In genomic region chr6:119308994-119309657, GRCh38 we compare ENCODE assay signal across 13 cellular contexts. TPM values are rescaled to one million over a fixed set of nuclear protein-coding genes. Genes with fewer than 3 reads are reported as not detected.
A peak's percentile ranks its signal among the peaks of the same experiment; 100 is the strongest.
DNase-seq lines count a peak whose midpoint lies in the region; ATAC-seq and TF ChIP-seq lines count a peak whose summit lies in the region.
"Had no signal": no experiment of that assay in that cellular context is flagged by ENCODE, and none has a peak within 500 bp of the region (broad histone marks: within the 10 kb centered on the region; RNA-seq: fewer than 3 reads in every experiment).

No MANE protein-coding gene starts in this region.

- H3K36me3 ChIP-seq in SK-N-MC (ENCODE audit: insufficient read depth, low read length) (no peaks in the 10 kb centered on the region), kidney epithelial cell (ENCODE audit: control insufficient read depth, insufficient read depth, low read length) (no peaks in the 10 kb centered on the region)

- no peak overlapping the region for H3K56ac ChIP-seq in H9 (ENCODE audit: insufficient read length, low read depth, low read length)

- H3K9me3 Mint-ChIP-seq in H9 = no peaks in the 10 kb centered on the region

- H2BK20ac ChIP-seq in H9 (ENCODE audit: low read depth, low read length, poor library complexity, severe bottlenecking) = no peak overlapping the region

- H2BK12ac ChIP-seq in H9 (ENCODE audit: insufficient read length, low read depth, low read length) = no peak overlapping the region

- no peak overlapping the region for H3K14ac ChIP-seq in H9 (ENCODE audit: insufficient read depth, low read length)

- no peaks in the 10 kb centered on the region for H3K79me2 ChIP-seq in H9 (ENCODE audit: insufficient read depth, low read length)

- H3K23ac ChIP-seq in H9 (ENCODE audit: insufficient read length, low read depth, low read length) = no peak overlapping the region

- no peak overlapping the region for H2BK5ac ChIP-seq in H9 (ENCODE audit: insufficient read length, low read length)

- H3K27me3 ChIP-seq in H9 (ENCODE audit: insufficient read depth, low read length) = no peaks in the 10 kb centered on the region
- no peaks in the 10 kb centered on the region for H3K27me3 ChIP-seq in kidney epithelial cell (ENCODE audit: control insufficient read depth, insufficient read depth, low read length)
- H3K27me3 ChIP-seq: BE2C, esophagus muscularis mucosa had no signal

- no peaks in the 10 kb centered on the region for H3K23me2 ChIP-seq in H9 (ENCODE audit: insufficient read length, low read depth, low read length, poor library complexity, severe bottlenecking)

- H2AFZ ChIP-seq in H9 (ENCODE audit: low read length) = no peak overlapping the region

- no peaks in the 10 kb centered on the region; the same call in 1 of the 2 replicates for H3K4me1 ChIP-seq in H9 (ENCODE audit: insufficient read depth, low read length)

- no peak overlapping the region for H3K18ac ChIP-seq in H9 (ENCODE audit: insufficient read length, low read depth, low read length)

- H2BK15ac ChIP-seq in H9 (ENCODE audit: low read depth, low read length) = no peak overlapping the region

- in situ Hi-C loops in ACHN (cut with HindIII; ENCODE audit: low pct_ligation_motif_present, low pct_unique_long_range_greater_than_20kb, low sequenced_read_pairs) = no loop called here

- no peak overlapping the region for H4K5ac ChIP-seq in H9 (ENCODE audit: insufficient read length, low read depth, low read length)

- H3K9ac ChIP-seq in H9 (ENCODE audit: extremely low read depth, insufficient read length, low read length) = no peak overlapping the region
- no peak overlapping the region for H3K9ac ChIP-seq in SK-N-MC (ENCODE audit: insufficient read length)

- TF ChIP-seq POLR2A in GM18505 (IDR thresholded peaks at IDR 0.05; ENCODE audit: borderline replicate concordance, extremely low read depth, insufficient read depth, insufficient read length) = no peak

- no peaks in the 10 kb centered on the region for H4K20me1 ChIP-seq in H9 (ENCODE audit: control insufficient read depth, insufficient read depth, insufficient read length)

- H3K4me3 ChIP-seq in SK-N-MC (no peak overlapping the region), kidney epithelial cell (ENCODE audit: low read depth, low read length) (no peak overlapping the region)
- H3K4me3 ChIP-seq: esophagus muscularis mucosa had no signal

- no peak for ATAC-seq in GM18505 (IDR thresholded peaks at IDR 0.05; ENCODE audit: unreplicated experiment)
- no peak for ATAC-seq in HG02973 (IDR thresholded peaks at IDR 0.05; ENCODE audit: unreplicated experiment)
- ATAC-seq: left cardiac atrium; stimulated activated naive CD8-positive, alpha-beta T cell treated with anti-CD3 and anti-CD28 coated beads, Interleukin-15, Interleukin-2, amounts not matched to agents 100 U/mL and 50 U/mL, for 24 hours had no signal

- H2AK5ac ChIP-seq in H9 (ENCODE audit: insufficient read length, low read length) = no peak overlapping the region

- no peak overlapping the region for H4K8ac ChIP-seq in H9 (replicated peaks; ENCODE audit: insufficient read length, low read depth, low read length)

- no peak overlapping the region for H3K4me3 Mint-ChIP-seq in H9

- peak; percentile 0 for DNase-seq in ACHN
- DNase-seq in H9 = no peak
- peak; percentile 6 for DNase-seq in SK-N-MC (ENCODE audit: low read depth, low spot score)
- peak; percentile 32 for DNase-seq in kidney epithelial cell (ENCODE audit: low read depth)
- DNase-seq in NCI-H1105 treated with DMSO at 0.1 percent for 48 hours (lab: John Stamatoyannopoulos, UW) = no peak
- DNase-seq in amygdala (lab: John Stamatoyannopoulos, UW) = no peak
- DNase-seq: activated T-cell treated with anti-CD3 and anti-CD28 coated beads, Interleukin-2, amount 50 U/mL, for 48 hours; BE2C; left cardiac atrium; stimulated activated naive CD8-positive, alpha-beta T cell treated with anti-CD3 and anti-CD28 coated beads, Interleukin-15, Interleukin-2, amounts not matched to agents 100 U/mL and 50 U/mL, for 24 hours had no signal

- no peak overlapping the region for H3T11ph ChIP-seq in H9 (ENCODE audit: low read length)

- no peak overlapping the region for H2BK120ac ChIP-seq in H9 (ENCODE audit: low read depth, low read length, poor library complexity, severe bottlenecking)

- H4K91ac ChIP-seq in H9 (ENCODE audit: insufficient read length, low read depth, low read length) = no peak overlapping the region

- WGBS in H9 (ENCODE audit: extremely low coverage, insufficient read length, low lambda C conversion rate) = no CpG with 5 or more reads among the region's 4 CpGs

- no peaks in the 10 kb centered on the region for H3K27me3 Mint-ChIP-seq in H9 (ENCODE audit: low read depth)

- H3K27ac ChIP-seq in H9 (ENCODE audit: insufficient read length, low read depth, low read length) (peak overlapping the region; percentile 11), SK-N-MC (no peak overlapping the region)
- H3K27ac ChIP-seq: esophagus muscularis mucosa had no signal

- H3K27ac Mint-ChIP-seq in H9 = peak overlapping the region in 1 of 3 experiments; percentile 54; a peak in 2 of 7 replicates

- H3K4me2 ChIP-seq in H9 (ENCODE audit: insufficient read depth, insufficient read length, low read length) = no peak overlapping the region

- H3K4ac ChIP-seq in H9 (ENCODE audit: low read depth, low read length) = no peak overlapping the region

- H3K9me3 ChIP-seq in H9 (ENCODE audit: control insufficient read depth, low read depth, low read length) (no peaks in the 10 kb centered on the region), SK-N-MC (ENCODE audit: low read depth, low read length) (no peaks in the 10 kb centered on the region)
- H3K9me3 ChIP-seq: BE2C, esophagus muscularis mucosa had no signal

- peaks cover 3 to 8% of the 10 kb centered on the region in 2 experiments; a peak in 2 of 4 replicates for H3K4me1 Mint-ChIP-seq in H9

- H3K36me3 Mint-ChIP-seq in H9 (ENCODE audit: insufficient read depth in 1 of 3, low read depth in 3 of 3) = no peaks in the 10 kb centered on the region

- TF ChIP-seq CTCF in H9 (conservative IDR thresholded peaks at IDR 0.05) (no peak), kidney epithelial cell (IDR thresholded peaks at IDR 0.05; ENCODE audit: insufficient read depth, low read length, poor library complexity, severe bottlenecking) (no peak)

- no peaks in the 10 kb centered on the region for H3K79me1 ChIP-seq in H9 (ENCODE audit: insufficient read depth, low read depth, low read length, poor library complexity, severe bottlenecking)

RNA-seq across cellular contexts. Expression of gene MAN1A1, which starts 40.4 kb away (rescaled TPM):
- total RNA-seq in H9 (2021) (1.6 and 1.9 TPM in 2 replicates), kidney epithelial cell (11.0 and 15.0 TPM in 2 replicates)

Comparison
In these comparisons a context has a peak if more than half of its experiments do, and no peak if none do; other contexts are left out.
1. DNase-seq: peak in ACHN (single experiment), SK-N-MC (single experiment) and kidney epithelial cell (single experiment); none in H9 (single experiment), NCI-H1105 treated with DMSO at 0.1 percent for 48 hours (single experiment) and amygdala (0 of 56).